Comparison of ENCODE assay signal across 13 cellular contexts in the genomic region with DNA sequence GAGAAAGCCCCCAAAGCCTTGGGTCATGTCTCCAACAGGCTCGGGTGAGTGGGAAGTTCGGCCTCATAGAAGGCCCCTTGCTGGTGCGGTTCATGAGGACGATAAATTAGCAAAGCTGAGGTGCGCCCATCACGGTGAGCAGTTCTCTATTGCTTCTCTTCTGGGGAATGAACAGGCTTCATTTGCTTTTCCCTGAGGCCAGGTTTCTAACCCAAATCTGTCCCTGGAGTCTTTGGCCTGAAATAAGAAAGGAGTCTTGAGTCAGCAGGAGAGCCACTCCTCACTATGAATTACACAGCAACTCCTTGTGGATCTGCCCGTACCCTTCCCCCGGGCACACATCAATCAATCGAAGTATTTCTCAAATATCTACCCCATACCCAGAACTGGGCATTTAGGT.
DNase-seq lines count a peak whose midpoint lies in the region; ATAC-seq, FAIRE-seq and TF ChIP-seq lines count a peak whose summit lies in the region.
"Had no signal": no experiment of that assay in that cellular context is flagged by ENCODE, and none has a peak within 500 bp of the region (broad histone marks: within the 10 kb centered on the region; RNA-seq: fewer than 3 reads in every experiment).

No MANE protein-coding gene starts in this region.

- no peaks in the 10 kb centered on the region for H3K4me1 Mint-ChIP-seq in natural killer cell treated with Interleukin-12 subunit alpha and Interleukin-12 subunit beta and Interleukin-15 and Interleukin-18, amount 100 ng/mL, for 72 hours (ENCODE audit: low read depth in 2 of 2)
- H3K4me1 Mint-ChIP-seq: activated B cell treated with CpG ODN at 0.5 μM for 24 hours, memory B cell had no signal

- no peaks in the 10 kb centered on the region for H3K9me3 Mint-ChIP-seq in natural killer cell treated with Interleukin-12 subunit alpha and Interleukin-12 subunit beta and Interleukin-15 and Interleukin-18, amount 100 ng/mL, for 72 hours
- H3K9me3 Mint-ChIP-seq: activated B cell treated with CpG ODN at 0.5 μM for 24 hours, memory B cell had no signal

- POLR2A ChIA-PET in HepG2 (lab: Yijun Ruan, JAX) = interaction anchor here (0.6 to 1.0 kb wide), 2 partner anchors 10 to 63 kb away, joined by 3 to 4 read pairs; no protein-coding TSS in a partner anchor

- TF ChIP-seq POLR2A in HepG2 (IDR thresholded peaks at IDR 0.05; ENCODE audit: insufficient read depth in 1 of 2, low read depth in 2 of 2, low read length in 2 of 2) (no peak), sigmoid colon (IDR thresholded peaks at IDR 0.05) (no peak)

- FAIRE-seq in HepG2 (lab: Jason Lieb, UNC) = no peak
- FAIRE-seq: D721Med had no signal

- TF ChIP-seq EP300 in HepG2 (IDR thresholded peaks at IDR 0.05; ENCODE audit: low read depth in 2 of 2, low read length in 2 of 2) = no peak
- no peak for TF ChIP-seq EP300 in HepG2 (CRISPR knock-in tag; IDR thresholded peaks at IDR 0.05; ENCODE audit: borderline replicate concordance)
- TF ChIP-seq EP300 in sigmoid colon (IDR thresholded peaks at IDR 0.05) = no peak

- H3K9ac ChIP-seq in HepG2 (ENCODE audit: insufficient read depth, low read depth, low read length) = no peak overlapping the region

- no peak for TF ChIP-seq CTCF in right atrium auricular region (IDR thresholded peaks at IDR 0.05)
- TF ChIP-seq CTCF in HepG2 (CRISPR knock-in tag; IDR thresholded peaks at IDR 0.05) = no peak
- TF ChIP-seq CTCF in sigmoid colon (IDR thresholded peaks at IDR 0.05) = no peak

- H3K27me3 Mint-ChIP-seq in natural killer cell treated with Interleukin-12 subunit alpha and Interleukin-12 subunit beta and Interleukin-15 and Interleukin-18, amount 100 ng/mL, for 72 hours = peaks cover 0 to 3% of the 10 kb centered on the region in 2 donors
- H3K27me3 Mint-ChIP-seq: activated B cell treated with CpG ODN at 0.5 μM for 24 hours, memory B cell had no signal

- in situ Hi-C loops in HepG2 (cut with HindIII; ENCODE audit: extremely low pct_ligation_motif_present, low pct_unique_long_range_greater_than_20kb) = no loop called here

- DNase-seq in right atrium auricular region (ENCODE audit: low spot score) = no peak
- DNase-seq in Right ventricle myocardium superior = no peak
- no peak for DNase-seq in HepG2 (ENCODE audit: low spot score)
- DNase-seq in sigmoid colon = no peak
- no peak for DNase-seq in natural killer cell treated with Interleukin-12 subunit alpha and Interleukin-12 subunit beta and Interleukin-15 and Interleukin-18, amount 100 ng/mL, for 72 hours (ENCODE audit: low spot score)
- DNase-seq in SHP77 (lab: John Stamatoyannopoulos, UW) = no peak
- no peak for DNase-seq in amygdala (lab: John Stamatoyannopoulos, UW)
- no peak for DNase-seq in NCI-H2081 (lab: John Stamatoyannopoulos, UW)
- DNase-seq: activated B cell treated with CpG ODN at 0.5 μM for 24 hours, Karpas-422, NCI-H2029 had no signal

- H3K36me3 ChIP-seq in right atrium auricular region (no peaks in the 10 kb centered on the region), HepG2 (replicated peaks in 1 of 2; ENCODE audit: control insufficient read depth in 1 of 2, insufficient read depth in 2 of 2, low read length in 2 of 2) (no peaks in the 10 kb centered on the region), sigmoid colon (no peaks in the 10 kb centered on the region)

- H3K4me1 ChIP-seq in right atrium auricular region (peaks cover 0 to 75% of the 10 kb centered on the region in 2 donors), HepG2 (ENCODE audit: insufficient read depth, low read length) (peaks cover 99% of the 10 kb centered on the region), sigmoid colon (peaks cover 0 to 70% (median 67%) of the 10 kb centered on the region in 4 donors)

- no TSS peak for BruUV-seq in HepG2 (replicated peaks; lab: Mats Ljungman, UMichigan)

- H4K20me1 ChIP-seq in HepG2 (ENCODE audit: insufficient read depth, low read length) = no peaks in the 10 kb centered on the region

- ATAC-seq in Right ventricle myocardium superior (ENCODE audit: poor library complexity) = no peak
- no peak for ATAC-seq in HepG2
- no peak for ATAC-seq in natural killer cell treated with Interleukin-12 subunit alpha and Interleukin-12 subunit beta and Interleukin-15 and Interleukin-18, amount 100 ng/mL, for 72 hours

- H3K4me3 ChIP-seq in right atrium auricular region = no peak overlapping the region
- H3K4me3 ChIP-seq in HepG2 (replicated peaks in 1 of 3; ENCODE audit: insufficient read depth in 1 of 3, low read depth in 2 of 3, low read length in 3 of 3) = peak overlapping the region in 1 of 3 experiments; percentile 53; a peak in 1 of 6 replicates
- no peak overlapping the region for H3K4me3 ChIP-seq in sigmoid colon

- H3K9me3 ChIP-seq in right atrium auricular region (no peaks in the 10 kb centered on the region), HepG2 (ENCODE audit: low read length) (no peaks in the 10 kb centered on the region), sigmoid colon (no peaks in the 10 kb centered on the region)

- no peaks in the 10 kb centered on the region for H3K36me3 Mint-ChIP-seq in natural killer cell treated with Interleukin-12 subunit alpha and Interleukin-12 subunit beta and Interleukin-15 and Interleukin-18, amount 100 ng/mL, for 72 hours
- H3K36me3 Mint-ChIP-seq: memory B cell had no signal

- 75% methylated on average over 9 of the region's 9 CpGs for WGBS in HepG2 (ENCODE audit: low lambda C conversion rate)
- 90 to 95% methylated on average over 9 of the region's 9 CpGs for whole genome bisulfite sequencing in sigmoid colon, 2 donors

- no peak for TF ChIP-seq RAD21 in HepG2 (CRISPR knock-in tag; IDR thresholded peaks at IDR 0.05)

- no peak overlapping the region for H3K4me3 Mint-ChIP-seq in natural killer cell treated with Interleukin-12 subunit alpha and Interleukin-12 subunit beta and Interleukin-15 and Interleukin-18, amount 100 ng/mL, for 72 hours
- H3K4me3 Mint-ChIP-seq: activated B cell treated with CpG ODN at 0.5 μM for 24 hours, memory B cell had no signal

- CTCF ChIA-PET in HepG2 (lab: Yijun Ruan, JAX; ENCODE audit: low intra/inter-chr PET ratio, low total read pairs) = no interaction called here

- H3K27ac Mint-ChIP-seq in natural killer cell treated with Interleukin-12 subunit alpha and Interleukin-12 subunit beta and Interleukin-15 and Interleukin-18, amount 100 ng/mL, for 72 hours = no peak overlapping the region
- H3K27ac Mint-ChIP-seq: activated B cell treated with CpG ODN at 0.5 μM for 24 hours, memory B cell had no signal

- no peaks in the 10 kb centered on the region for H3K79me2 ChIP-seq in HepG2 (ENCODE audit: insufficient read depth, low read length)

- H3K27ac ChIP-seq in right atrium auricular region (peak overlapping the region; percentile 91 to 95), HepG2 (ENCODE audit: extremely low read length, insufficient read depth, low read length) (no peak overlapping the region), sigmoid colon (peak overlapping the region; percentile 76 to 90 (median 85))

- peak overlapping the region; percentile 73 for H3K4me2 ChIP-seq in HepG2 (ENCODE audit: low read depth, low read length)

- H2AFZ ChIP-seq in HepG2 (ENCODE audit: low read length) = no peak overlapping the region

- intact Hi-C loops in Right ventricle myocardium superior (cut with DNase I) (loop anchor here (5.0 kb wide), 1 partner anchor 44 kb away; no protein-coding TSS in a partner anchor), HepG2 (cut with micrococcal nuclease; ENCODE audit: unreplicated experiment) (no loop called here), sigmoid colon (cut with DNase I) (loop anchor here (5.0 to 10.0 kb wide), 3 partner anchors 54 to 969 kb away; a partner anchor contains a TSS)

- H3K27me3 ChIP-seq in right atrium auricular region = no peaks in the 10 kb centered on the region
- H3K27me3 ChIP-seq in HepG2 (ENCODE audit: control insufficient read depth in 1 of 2, insufficient read depth in 2 of 2, low read length in 2 of 2) = no peaks in the 10 kb centered on the region
- H3K27me3 ChIP-seq in sigmoid colon = no peaks in the 10 kb centered on the region

TF ChIP-seq in HepG2, 621 proteins besides CTCF, POLR2A, EP300 and RAD21:
- no peak for TF ChIP-seq JARID2 (CRISPR knock-in tag; IDR thresholded peaks at IDR 0.05; ENCODE audit: insufficient replicate concordance)
- TF ChIP-seq, protein P1, sequence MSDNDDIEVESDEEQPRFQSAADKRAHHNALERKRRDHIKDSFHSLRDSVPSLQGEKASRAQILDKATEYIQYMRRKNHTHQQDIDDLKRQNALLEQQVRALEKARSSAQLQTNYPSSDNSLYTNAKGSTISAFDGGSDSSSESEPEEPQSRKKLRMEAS (IDR thresholded peaks at IDR 0.05) = 0 out of 2 replicates have a peak, but pooled peaks have one; percentile 5
